ENCODE assay signal across 16 cellular contexts in the genomic region with DNA sequence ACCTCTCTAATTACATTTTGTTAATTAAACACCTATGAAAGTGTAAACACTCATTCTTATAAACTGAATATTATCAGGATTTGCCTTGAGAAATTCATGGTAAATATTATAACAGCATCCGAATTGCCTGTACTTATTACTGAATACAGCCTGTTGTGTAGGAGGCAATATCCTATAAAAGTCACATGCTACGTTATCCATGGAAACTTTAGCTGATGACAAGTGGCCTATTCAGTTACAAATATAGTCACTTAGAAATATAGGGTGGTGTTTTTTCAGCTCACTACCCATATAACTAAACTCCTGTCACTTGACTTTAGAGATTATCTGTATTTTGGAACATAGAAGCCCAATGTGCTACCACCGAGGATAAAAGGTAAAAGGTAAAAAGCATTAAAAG.
DNase-seq lines count a peak whose midpoint lies in the region; ATAC-seq and TF ChIP-seq lines count a peak whose summit lies in the region.
"Had no signal": no experiment of that assay in that cellular context is flagged by ENCODE, and none has a peak within 500 bp of the region (broad histone marks: within the 10 kb centered on the region; RNA-seq: fewer than 3 reads in every experiment).

No MANE protein-coding gene starts in this region.

- H3K27me3 Mint-ChIP-seq in stimulated activated naive CD8-positive, alpha-beta T cell treated with anti-CD3 and anti-CD28 coated beads, Interleukin-15, Interleukin-2, amounts not matched to agents 100 ng/mL and 50 ng/mL, for 24 hours, result no peaks in the 10 kb centered on the region
- H3K27me3 Mint-ChIP-seq in T-cell, result no peaks in the 10 kb centered on the region
- H3K27me3 Mint-ChIP-seq: naive B cell had no signal

- H3K27me3 ChIP-seq in esophagus muscularis mucosa, result no peaks in the 10 kb centered on the region
- H3K27me3 ChIP-seq in vagina, result no peaks in the 10 kb centered on the region
- H3K27me3 ChIP-seq: upper lobe of left lung had no signal

- no peak for TF ChIP-seq EP300 in esophagus muscularis mucosa (IDR thresholded peaks at IDR 0.05)

- CTCF ChIA-PET in T-cell (lab: Charles Lee), result interaction anchor here (0.6 to 3.4 kb wide), 23 partner anchors 9 to 1923 kb away, joined by 3 to 20 read pairs (median 4); no protein-coding TSS in a partner anchor

- no peak for ATAC-seq in stimulated activated naive CD8-positive, alpha-beta T cell treated with anti-CD3 and anti-CD28 coated beads, Interleukin-15, Interleukin-2, amounts not matched to agents 100 U/mL and 50 U/mL, for 24 hours
- ATAC-seq in T-cell (replicated peaks in 1 of 4) (no peak), GM18868 (IDR thresholded peaks at IDR 0.05; ENCODE audit: unreplicated experiment) (no peak), GM18519 (IDR thresholded peaks at IDR 0.05; ENCODE audit: low FRiP score, unreplicated experiment) (no peak)

- H3K4me1 ChIP-seq in esophagus muscularis mucosa, result peaks cover 43 to 59% (median 50%) of the 10 kb centered on the region in 4 donors
- peaks cover 32% of the 10 kb centered on the region for H3K4me1 ChIP-seq in vagina

- peak overlapping the region; percentile 15 for H3K4me3 Mint-ChIP-seq in stimulated activated naive CD8-positive, alpha-beta T cell treated with anti-CD3 and anti-CD28 coated beads, Interleukin-15, Interleukin-2, amounts not matched to agents 100 ng/mL and 50 ng/mL, for 24 hours
- H3K4me3 Mint-ChIP-seq in T-cell, result peak overlapping the region; percentile 35 to 74 (median 48)
- H3K4me3 Mint-ChIP-seq: naive B cell had no signal

- TF ChIP-seq POLR2A in esophagus muscularis mucosa (IDR thresholded peaks at IDR 0.05; ENCODE audit: low read depth), result no peak
- TF ChIP-seq POLR2A in vagina (IDR thresholded peaks at IDR 0.05), result no peak

- no peaks in the 10 kb centered on the region for H3K36me3 ChIP-seq in esophagus muscularis mucosa
- H3K36me3 ChIP-seq in vagina, result no peaks in the 10 kb centered on the region
- H3K36me3 ChIP-seq: upper lobe of left lung had no signal

- intact Hi-C loops in esophagus muscularis mucosa (cut with DNase I), result loop anchor here (10.0 kb wide), 3 partner anchors 212 to 732 kb away; no protein-coding TSS in a partner anchor
- intact Hi-C loops in vagina (cut with DNase I), result no loop called here

- H3K4me1 Mint-ChIP-seq in stimulated activated naive CD8-positive, alpha-beta T cell treated with anti-CD3 and anti-CD28 coated beads, Interleukin-15, Interleukin-2, amounts not matched to agents 100 ng/mL and 50 ng/mL, for 24 hours (ENCODE audit: low read depth), result peaks cover 100% of the 10 kb centered on the region
- H3K4me1 Mint-ChIP-seq in T-cell, result peaks cover 95 to 99% (median 99%) of the 10 kb centered on the region in 3 donors

- no peaks in the 10 kb centered on the region for H3K9me3 ChIP-seq in esophagus muscularis mucosa
- no peaks in the 10 kb centered on the region for H3K9me3 ChIP-seq in vagina
- H3K9me3 ChIP-seq: upper lobe of left lung had no signal

- no peaks in the 10 kb centered on the region for H3K36me3 Mint-ChIP-seq in stimulated activated naive CD8-positive, alpha-beta T cell treated with anti-CD3 and anti-CD28 coated beads, Interleukin-15, Interleukin-2, amounts not matched to agents 100 ng/mL and 50 ng/mL, for 24 hours (ENCODE audit: low read depth)
- H3K36me3 Mint-ChIP-seq in T-cell, result no peaks in the 10 kb centered on the region
- H3K36me3 Mint-ChIP-seq: naive B cell had no signal

- peak overlapping the region in 3 of 4 donors; percentile 33 to 50 (median 50) for H3K27ac ChIP-seq in esophagus muscularis mucosa (replicated peaks in 1 of 4)
- H3K27ac ChIP-seq in vagina, result peak overlapping the region; percentile 17
- H3K27ac ChIP-seq: C4-2B had no signal

- TF ChIP-seq CTCF in esophagus muscularis mucosa (IDR thresholded peaks at IDR 0.05), result no peak
- TF ChIP-seq CTCF in vagina (IDR thresholded peaks at IDR 0.05), result no peak

- H3K9me3 Mint-ChIP-seq in stimulated activated naive CD8-positive, alpha-beta T cell treated with anti-CD3 and anti-CD28 coated beads, Interleukin-15, Interleukin-2, amounts not matched to agents 100 ng/mL and 50 ng/mL, for 24 hours, result no peaks in the 10 kb centered on the region
- no peaks in the 10 kb centered on the region for H3K9me3 Mint-ChIP-seq in T-cell
- H3K9me3 Mint-ChIP-seq: naive B cell had no signal

- DNase-seq in stimulated activated naive CD8-positive, alpha-beta T cell treated with anti-CD3 and anti-CD28 coated beads, Interleukin-15, Interleukin-2, amounts not matched to agents 100 U/mL and 50 U/mL, for 24 hours, result no peak
- DNase-seq in T-cell (no peak), esophagus muscularis mucosa (ENCODE audit: extremely low spot score) (no peak), vagina (ENCODE audit: extremely low spot score in 2 of 2) (no peak)
- DNase-seq in stimulated activated CD4-positive, alpha-beta T cell treated with anti-CD3 and anti-CD28 coated beads, Interleukin-4, amount 100 ng/mL, for 4 hours, result no peak
- DNase-seq: activated CD4-positive, alpha-beta T cell treated with anti-CD3 and anti-CD28 coated beads, Interleukin-2, amount 50 U/mL, for 4 hours; naive B cell; RPMI8226; stimulated activated CD4-positive, alpha-beta T cell treated with anti-CD3 and anti-CD28 coated beads, Interleukin-1b, Interleukin-23, amount 100 ng/mL, for 48 hours; stimulated activated CD8-positive, alpha-beta memory T cell treated with anti-CD3 and anti-CD28 coated beads, Interleukin-4, amount 100 ng/mL, for 48 hours; T-helper 9 cell; upper lobe of left lung had no signal

- POLR2A ChIA-PET in T-cell (lab: Charles Lee), result interaction anchor here (0.6 to 0.7 kb wide), 2 partner anchors 61 to 130 kb away, joined by 3 read pairs; no protein-coding TSS in a partner anchor

- 47% methylated on average over 3 of the region's 3 CpGs for WGBS in esophagus muscularis mucosa

- no peak overlapping the region for H3K4me3 ChIP-seq in esophagus muscularis mucosa
- no peak overlapping the region for H3K4me3 ChIP-seq in vagina
- H3K4me3 ChIP-seq: upper lobe of left lung had no signal

- H3K27ac Mint-ChIP-seq in stimulated activated naive CD8-positive, alpha-beta T cell treated with anti-CD3 and anti-CD28 coated beads, Interleukin-15, Interleukin-2, amounts not matched to agents 100 ng/mL and 50 ng/mL, for 24 hours, result peak overlapping the region; percentile 49
- peak overlapping the region; percentile 92 to 97 for H3K27ac Mint-ChIP-seq in T-cell
